In genomic region chr2:234993547-234993981, GRCh38 we compare ENCODE assay signal across 16 cellular contexts. TPM values are rescaled to one million over a fixed set of nuclear protein-coding genes. Genes with fewer than 3 reads are reported as not detected.
A peak's percentile ranks its signal among the peaks of the same experiment; 100 is the strongest.
DNase-seq lines count a peak whose midpoint lies in the region; ATAC-seq and TF ChIP-seq lines count a peak whose summit lies in the region.
"Had no signal": no experiment of that assay in that cellular context is flagged by ENCODE, and none has a peak within 500 bp of the region (broad histone marks: within the 10 kb centered on the region; RNA-seq: fewer than 3 reads in every experiment).

No MANE protein-coding gene starts in this region.

- H3K9me3 Mint-ChIP-seq in glutamatergic neuron (ENCODE audit: unreplicated experiment), result peaks cover 17% of the 10 kb centered on the region
- H3K9me3 Mint-ChIP-seq in stimulated activated memory B cell treated with anti-CD40 and anti-IgM and Interleukin-4, amounts not matched to agents 10 μg/mL and 1 μg/mL and 100 μg/mL, for 72 hours, result no peaks in the 10 kb centered on the region
- H3K9me3 Mint-ChIP-seq: CD8-positive, alpha-beta T cell had no signal

- H3K36me3 Mint-ChIP-seq in glutamatergic neuron (ENCODE audit: unreplicated experiment), result peaks cover 6% of the 10 kb centered on the region
- H3K36me3 Mint-ChIP-seq in stimulated activated memory B cell treated with anti-CD40 and anti-IgM and Interleukin-4, amounts not matched to agents 10 μg/mL and 1 μg/mL and 100 μg/mL, for 72 hours, result no peaks in the 10 kb centered on the region
- H3K36me3 Mint-ChIP-seq: CD8-positive, alpha-beta T cell had no signal

- H3K27me3 Mint-ChIP-seq in glutamatergic neuron (ENCODE audit: unreplicated experiment), result peaks cover 9% of the 10 kb centered on the region
- H3K27me3 Mint-ChIP-seq in stimulated activated memory B cell treated with anti-CD40 and anti-IgM and Interleukin-4, amounts not matched to agents 10 μg/mL and 1 μg/mL and 100 μg/mL, for 72 hours, result peaks cover 16% of the 10 kb centered on the region

- peak overlapping the region; percentile 23 for H3K4me3 Mint-ChIP-seq in glutamatergic neuron (ENCODE audit: unreplicated experiment)
- H3K4me3 Mint-ChIP-seq in stimulated activated memory B cell treated with anti-CD40 and anti-IgM and Interleukin-4, amounts not matched to agents 10 μg/mL and 1 μg/mL and 100 μg/mL, for 72 hours, result peak overlapping the region; percentile 61
- H3K4me3 Mint-ChIP-seq: CD8-positive, alpha-beta T cell had no signal

- peak overlapping the region; percentile 49 for H3K27ac Mint-ChIP-seq in glutamatergic neuron (ENCODE audit: unreplicated experiment)
- no peak overlapping the region for H3K27ac Mint-ChIP-seq in stimulated activated memory B cell treated with anti-CD40 and anti-IgM and Interleukin-4, amounts not matched to agents 10 μg/mL and 1 μg/mL and 100 μg/mL, for 72 hours
- H3K27ac Mint-ChIP-seq: CD8-positive, alpha-beta T cell had no signal

- ATAC-seq in stimulated activated memory B cell treated with anti-CD40 and anti-IgM and Interleukin-4, amounts not matched to agents 10 μg/mL and 1 μg/mL and 100 μg/mL, for 72 hours, result peak; percentile 79
- no peak for ATAC-seq in HG03571 (IDR thresholded peaks at IDR 0.05; ENCODE audit: unreplicated experiment)
- no peak for ATAC-seq in GM18870 (IDR thresholded peaks at IDR 0.05; ENCODE audit: unreplicated experiment)
- ATAC-seq: CD8-positive, alpha-beta T cell; foreskin keratinocyte had no signal

- TF ChIP-seq CTCF in glutamatergic neuron (IDR thresholded peaks at IDR 0.05; ENCODE audit: partially characterized antibody, unreplicated experiment), result no peak

- peak; percentile 43 for DNase-seq in NCI-H345 treated with DMSO at 0.1 percent for 48 hours (lab: John Stamatoyannopoulos, UW; ENCODE audit: unreplicated experiment)
- no peak for DNase-seq in NCI-H345 (lab: John Stamatoyannopoulos, UW)
- peak; percentile 60 for DNase-seq in NOMO-1 treated with dmso at 0.1 percent for 144 hours (lab: John Stamatoyannopoulos, UW; ENCODE audit: unreplicated experiment)
- DNase-seq in glutamatergic neuron, result no peak
- DNase-seq in DMS53 (lab: John Stamatoyannopoulos, UW), result no peak
- DNase-seq: activated effector memory CD4-positive, alpha-beta T cell treated with Interleukin-2 at 50 U/mL for 16 hours; CD8-positive, alpha-beta T cell; foreskin keratinocyte; NCI-H1930; NCI-H526; stomach; SW 1271; uterus had no signal

- H3K4me1 Mint-ChIP-seq in glutamatergic neuron (ENCODE audit: low read depth, unreplicated experiment), result peaks cover 26% of the 10 kb centered on the region
- peaks cover 18% of the 10 kb centered on the region for H3K4me1 Mint-ChIP-seq in stimulated activated memory B cell treated with anti-CD40 and anti-IgM and Interleukin-4, amounts not matched to agents 10 μg/mL and 1 μg/mL and 100 μg/mL, for 72 hours

RNA-seq across cellular contexts. Expression of gene SH3BP4, which starts 41.7 kb away (rescaled TPM):
- 59.3 TPM for total RNA-seq in glutamatergic neuron (ENCODE audit: unreplicated experiment)

Comparison
In these comparisons a context has a peak if more than half of its experiments do, and no peak if none do; other contexts are left out.
1. DNase-seq: peak in NCI-H345 treated with DMSO at 0.1 percent for 48 hours (single experiment) and NOMO-1 treated with dmso at 0.1 percent for 144 hours (single experiment); none in NCI-H345 (single experiment), glutamatergic neuron (single experiment) and DMS53 (single experiment).